ENCODE assay signal across 1 cellular context in genomic region chr2:173574713-173575112, GRCh38.
TF ChIP-seq lines count a peak whose summit lies in the region.

No MANE protein-coding gene starts in this region.

TF ChIP-seq in GM23338, 12 proteins besides CTCF, POLR2A, EP300 and RAD21 (continued from another document):
- TF ChIP-seq ZNF462 (CRISPR knock-in tag; IDR thresholded peaks at IDR 0.05) (no peak), ZNF114 (CRISPR knock-in tag; IDR thresholded peaks at IDR 0.05) (no peak), EZH2 (IDR thresholded peaks at IDR 0.05; ENCODE audit: low read depth, unreplicated experiment) (no peak), POLR2AphosphoS5 (IDR thresholded peaks at IDR 0.05; ENCODE audit: low read depth) (no peak), EZH2phosphoT487 (IDR thresholded peaks at IDR 0.05; ENCODE audit: unreplicated experiment) (no peak), CREB1 (CRISPR knock-in tag; IDR thresholded peaks at IDR 0.05; ENCODE audit: low read depth) (no peak), ZNF331 (CRISPR knock-in tag; IDR thresholded peaks at IDR 0.05; ENCODE audit: low read depth) (no peak), JUNB (IDR thresholded peaks at IDR 0.05; ENCODE audit: unreplicated experiment) (no peak), REST (IDR thresholded peaks at IDR 0.05; ENCODE audit: unreplicated experiment) (no peak), NANOG (IDR thresholded peaks at IDR 0.05; ENCODE audit: borderline replicate concordance) (no peak), ETS1 (IDR thresholded peaks at IDR 0.05) (no peak)
